9 cellular contexts compared by ENCODE assay signal in genomic region chr11:124194696-124195418, GRCh38. TPM values are rescaled to one million over a fixed set of nuclear protein-coding genes. Genes with fewer than 3 reads are reported as not detected.
DNase-seq lines count a peak whose midpoint lies in the region; ATAC-seq and TF ChIP-seq lines count a peak whose summit lies in the region.
"Had no signal": no experiment of that assay in that cellular context is flagged by ENCODE, and none has a peak within 500 bp of the region (broad histone marks: within the 10 kb centered on the region; RNA-seq: fewer than 3 reads in every experiment).

No MANE protein-coding gene starts in this region.

- no peaks in the 10 kb centered on the region for H3K4me1 ChIP-seq in naive thymus-derived CD4-positive, alpha-beta T cell (ENCODE audit: control insufficient read depth in 2 of 2, insufficient read depth in 2 of 2, low read length in 2 of 2)

- peaks cover under 1 to 24% (median 13%) of the 10 kb centered on the region in 5 donors for H3K27me3 Mint-ChIP-seq in naive thymus-derived CD4-positive, alpha-beta T cell

- H3K4me3 Mint-ChIP-seq in naive thymus-derived CD4-positive, alpha-beta T cell = no peak overlapping the region
- H3K4me3 Mint-ChIP-seq: naive B cell had no signal

- no peaks in the 10 kb centered on the region for H3K36me3 Mint-ChIP-seq in naive thymus-derived CD4-positive, alpha-beta T cell
- H3K36me3 Mint-ChIP-seq: naive B cell had no signal

- peak; percentile 84 for TF ChIP-seq CTCF in 22Rv1 (IDR thresholded peaks at IDR 0.05)
- peak; percentile 80 for TF ChIP-seq CTCF in GM12865 (IDR thresholded peaks at IDR 0.05; ENCODE audit: insufficient read depth, low read depth, low read length, missing control alignments)

- no peak overlapping the region for H3K27ac ChIP-seq in 22Rv1
- no peak overlapping the region for H3K27ac ChIP-seq in naive thymus-derived CD4-positive, alpha-beta T cell (ENCODE audit: low read depth, low read length)

- H3K4me1 Mint-ChIP-seq in naive thymus-derived CD4-positive, alpha-beta T cell = peaks cover 0 to 2% (median 0%) of the 10 kb centered on the region in 7 donors

- no peak overlapping the region for H3K4me3 ChIP-seq in GM12865 (ENCODE audit: low read depth, low read length)
- H3K4me3 ChIP-seq in naive thymus-derived CD4-positive, alpha-beta T cell (ENCODE audit: low read length) = no peak overlapping the region

- peak; percentile 81 for ATAC-seq in HG02571 (IDR thresholded peaks at IDR 0.05; ENCODE audit: unreplicated experiment)
- ATAC-seq in naive thymus-derived CD4-positive, alpha-beta T cell = peak; percentile 83

- POLR2A ChIA-PET in naive thymus-derived CD4-positive, alpha-beta T cell (lab: Charles Lee) = no interaction called here

- CTCF ChIA-PET in naive thymus-derived CD4-positive, alpha-beta T cell (lab: Charles Lee) = interaction anchor here (0.8 to 3.8 kb wide), 3 partner anchors 9 to 125 kb away, joined by 3 to 26 read pairs (median 3); no protein-coding TSS in a partner anchor

- H3K27ac Mint-ChIP-seq in naive thymus-derived CD4-positive, alpha-beta T cell = no peak overlapping the region

- DNase-seq in GM12865 (ENCODE audit: low read depth) (peak; percentile 72), M059J (ENCODE audit: low read depth) (peak; percentile 52), T follicular helper cell (ENCODE audit: low read depth) (peak; percentile 18), posterior vena cava (ENCODE audit: low spot score) (no peak)
- DNase-seq in effector CD4-positive, alpha-beta T cell = peak; percentile 19
- DNase-seq in naive thymus-derived CD4-positive, alpha-beta T cell = peak in 6 of 9 donors; percentile 14 to 34 (median 26)
- DNase-seq: naive B cell had no signal

- no peaks in the 10 kb centered on the region for H3K9me3 Mint-ChIP-seq in naive thymus-derived CD4-positive, alpha-beta T cell
- H3K9me3 Mint-ChIP-seq: naive B cell had no signal

- intact Hi-C loops in naive thymus-derived CD4-positive, alpha-beta T cell (cut with micrococcal nuclease) = loop anchor here (1.0 to 10.0 kb wide), 3 partner anchors 87 to 550 kb away; no protein-coding TSS in a partner anchor
- intact Hi-C loops in posterior vena cava (cut with DNase I) = no loop called here

- no peaks in the 10 kb centered on the region for H3K36me3 ChIP-seq in naive thymus-derived CD4-positive, alpha-beta T cell (ENCODE audit: control insufficient read depth in 2 of 3, insufficient read depth in 3 of 3, low read length in 3 of 3)

- no peaks in the 10 kb centered on the region for H3K9me3 ChIP-seq in naive thymus-derived CD4-positive, alpha-beta T cell (ENCODE audit: control insufficient read depth in 2 of 3, low read length in 3 of 3)

- H3K27me3 ChIP-seq in naive thymus-derived CD4-positive, alpha-beta T cell (ENCODE audit: control insufficient read depth in 2 of 2, insufficient read depth in 2 of 2, low read length in 2 of 2) = no peaks in the 10 kb centered on the region

RNA-seq across cellular contexts. Expression of gene OR10D3, which starts 11.7 kb away (rescaled TPM):
- total RNA-seq in M059J (2014; rRNA removed; shearing (Covaris generic)) = not detected in 2 replicates
- not detected for total RNA-seq in naive thymus-derived CD4-positive, alpha-beta T cell
- not detected for polyA plus RNA-seq in naive thymus-derived CD4-positive, alpha-beta T cell
- not detected for total RNA-seq in posterior vena cava

RNA-seq across cellular contexts. Expression of gene OR8G1, which starts 46.0 kb away (rescaled TPM):
- total RNA-seq in M059J (2014; rRNA removed; shearing (Covaris generic)) = not detected in 2 replicates
- total RNA-seq in naive thymus-derived CD4-positive, alpha-beta T cell = not detected
- polyA plus RNA-seq in naive thymus-derived CD4-positive, alpha-beta T cell = not detected
- not detected for total RNA-seq in posterior vena cava

Comparison
In these comparisons a context has a peak if more than half of its experiments do, and no peak if none do; other contexts are left out.
1. intact Hi-C loops: an anchor here in naive thymus-derived CD4-positive, alpha-beta T cell (1.0 to 10.0 kb wide); none called in posterior vena cava.